ENCODE assay signal across 1 cellular context in the genomic region with DNA sequence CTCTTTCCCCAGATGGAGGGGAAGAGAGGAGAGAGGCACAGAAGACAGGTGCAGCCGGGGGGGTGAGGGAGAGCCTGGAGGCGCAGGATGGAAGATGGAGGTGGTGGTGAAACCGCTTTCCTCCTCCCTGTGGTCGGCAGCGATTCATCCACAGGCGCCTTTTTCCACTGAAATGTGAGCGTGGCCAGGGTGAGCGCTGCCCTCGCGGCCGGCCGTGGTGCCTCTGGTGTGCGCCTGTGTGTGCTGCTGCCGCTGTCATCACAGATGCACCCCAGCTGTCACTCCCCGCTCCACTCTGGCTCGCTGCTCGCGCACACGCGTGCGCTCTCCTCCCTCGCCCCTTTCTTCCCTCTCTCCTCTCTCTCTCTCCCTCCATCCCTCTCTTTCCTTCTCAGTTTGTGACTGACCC.
TF ChIP-seq lines count a peak whose summit lies in the region.

A gene (plus strand): TSS at position 375 of the 409 bp plus-strand sequence. CDS start 7,584 bp downstream, outside the sequence.

TF ChIP-seq in K562, 482 proteins besides CTCF, POLR2A, EP300 and RAD21 (continued from another document):
- TF ChIP-seq, protein P1, sequence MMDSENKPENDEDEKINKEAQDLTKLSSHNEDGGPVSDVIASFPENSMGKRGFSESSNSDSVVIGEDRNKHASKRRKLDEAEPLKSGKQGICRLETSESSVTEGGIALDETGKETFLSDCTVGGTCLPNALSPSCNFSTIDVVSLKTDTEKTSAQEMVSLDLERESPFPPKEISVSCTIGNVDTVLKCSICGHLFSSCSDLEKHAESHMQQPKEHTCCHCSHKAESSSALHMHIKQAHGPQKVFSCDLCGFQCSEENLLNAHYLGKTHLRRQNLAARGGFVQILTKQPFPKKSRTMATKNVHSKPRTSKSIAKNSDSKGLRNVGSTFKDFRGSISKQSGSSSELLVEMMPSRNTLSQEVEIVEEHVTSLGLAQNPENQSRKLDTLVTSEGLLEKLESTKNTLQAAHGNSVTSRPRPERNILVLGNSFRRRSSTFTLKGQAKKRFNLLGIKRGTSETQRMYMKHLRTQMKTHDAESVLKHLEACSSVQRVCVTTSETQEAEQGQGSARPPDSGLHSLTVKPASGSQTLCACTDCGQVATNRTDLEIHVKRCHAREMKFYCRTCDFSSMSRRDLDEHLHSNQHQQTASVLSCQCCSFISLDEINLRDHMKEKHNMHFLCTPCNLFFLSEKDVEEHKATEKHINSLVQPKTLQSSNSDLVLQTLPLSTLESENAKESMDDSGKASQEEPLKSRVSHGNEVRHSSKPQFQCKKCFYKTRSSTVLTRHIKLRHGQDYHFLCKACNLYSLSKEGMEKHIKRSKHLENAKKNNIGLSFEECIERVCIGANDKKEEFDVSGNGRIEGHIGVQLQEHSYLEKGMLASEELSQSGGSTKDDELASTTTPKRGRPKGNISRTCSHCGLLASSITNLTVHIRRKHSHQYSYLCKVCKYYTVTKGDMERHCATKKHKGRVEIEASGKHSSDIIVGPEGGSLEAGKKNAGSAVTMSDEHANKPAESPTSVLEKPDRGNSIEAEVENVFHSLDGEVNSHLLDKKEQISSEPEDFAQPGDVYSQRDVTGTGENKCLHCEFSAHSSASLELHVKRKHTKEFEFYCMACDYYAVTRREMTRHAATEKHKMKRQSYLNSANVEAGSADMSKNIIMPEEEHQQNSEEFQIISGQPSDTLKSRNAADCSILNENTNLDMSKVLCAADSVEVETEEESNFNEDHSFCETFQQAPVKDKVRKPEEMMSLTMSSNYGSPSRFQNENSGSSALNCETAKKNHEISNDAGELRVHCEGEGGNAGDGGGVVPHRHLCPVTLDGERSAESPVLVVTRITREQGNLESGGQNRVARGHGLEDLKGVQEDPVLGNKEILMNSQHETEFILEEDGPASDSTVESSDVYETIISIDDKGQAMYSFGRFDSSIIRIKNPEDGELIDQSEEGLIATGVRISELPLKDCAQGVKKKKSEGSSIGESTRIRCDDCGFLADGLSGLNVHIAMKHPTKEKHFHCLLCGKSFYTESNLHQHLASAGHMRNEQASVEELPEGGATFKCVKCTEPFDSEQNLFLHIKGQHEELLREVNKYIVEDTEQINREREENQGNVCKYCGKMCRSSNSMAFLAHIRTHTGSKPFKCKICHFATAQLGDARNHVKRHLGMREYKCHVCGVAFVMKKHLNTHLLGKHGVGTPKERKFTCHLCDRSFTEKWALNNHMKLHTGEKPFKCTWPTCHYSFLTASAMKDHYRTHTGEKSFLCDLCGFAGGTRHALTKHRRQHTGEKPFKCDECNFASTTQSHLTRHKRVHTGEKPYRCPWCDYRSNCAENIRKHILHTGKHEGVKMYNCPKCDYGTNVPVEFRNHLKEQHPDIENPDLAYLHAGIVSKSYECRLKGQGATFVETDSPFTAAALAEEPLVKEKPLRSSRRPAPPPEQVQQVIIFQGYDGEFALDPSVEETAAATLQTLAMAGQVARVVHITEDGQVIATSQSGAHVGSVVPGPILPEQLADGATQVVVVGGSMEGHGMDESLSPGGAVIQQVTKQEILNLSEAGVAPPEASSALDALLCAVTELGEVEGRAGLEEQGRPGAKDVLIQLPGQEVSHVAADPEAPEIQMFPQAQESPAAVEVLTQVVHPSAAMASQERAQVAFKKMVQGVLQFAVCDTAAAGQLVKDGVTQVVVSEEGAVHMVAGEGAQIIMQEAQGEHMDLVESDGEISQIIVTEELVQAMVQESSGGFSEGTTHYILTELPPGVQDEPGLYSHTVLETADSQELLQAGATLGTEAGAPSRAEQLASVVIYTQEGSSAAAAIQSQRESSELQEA (IDR thresholded peaks at IDR 0.05; ENCODE audit: low read depth) = no peak
- TF ChIP-seq, protein P2, sequence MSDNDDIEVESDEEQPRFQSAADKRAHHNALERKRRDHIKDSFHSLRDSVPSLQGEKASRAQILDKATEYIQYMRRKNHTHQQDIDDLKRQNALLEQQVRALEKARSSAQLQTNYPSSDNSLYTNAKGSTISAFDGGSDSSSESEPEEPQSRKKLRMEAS (CRISPR knock-in tag; IDR thresholded peaks at IDR 0.05) = no peak
- TF ChIP-seq, protein P3, sequence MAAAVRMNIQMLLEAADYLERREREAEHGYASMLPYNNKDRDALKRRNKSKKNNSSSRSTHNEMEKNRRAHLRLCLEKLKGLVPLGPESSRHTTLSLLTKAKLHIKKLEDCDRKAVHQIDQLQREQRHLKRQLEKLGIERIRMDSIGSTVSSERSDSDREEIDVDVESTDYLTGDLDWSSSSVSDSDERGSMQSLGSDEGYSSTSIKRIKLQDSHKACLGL (CRISPR knock-in tag; IDR thresholded peaks at IDR 0.05; ENCODE audit: borderline replicate concordance, poor library complexity, severe bottlenecking) = no peak
